In the genomic region with DNA sequence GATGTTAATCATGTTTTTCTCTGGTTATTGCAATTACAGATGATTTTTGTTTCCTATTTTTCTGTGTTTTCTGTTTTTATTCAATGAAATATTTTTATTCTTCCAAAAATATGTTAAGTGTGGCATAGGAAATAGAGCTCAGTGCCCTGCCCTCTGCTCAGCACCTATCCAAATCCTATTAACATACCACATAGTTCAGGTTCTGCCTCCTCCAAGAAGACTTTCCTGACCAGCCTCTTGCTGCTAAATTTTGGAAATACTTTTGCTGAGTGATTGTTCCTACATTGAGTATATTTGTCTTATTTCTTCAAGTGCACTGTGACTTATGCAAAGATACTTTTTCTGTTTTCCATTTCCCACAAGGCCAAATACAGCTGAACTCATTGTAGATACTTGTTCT, we compare ENCODE assay signal across 25 cellular contexts.
"Had no signal": no experiment of that assay in that cellular context is flagged by ENCODE, and none has a peak within 500 bp of the region (broad histone marks: within the 10 kb centered on the region; RNA-seq: fewer than 3 reads in every experiment).

No MANE protein-coding gene starts in this region.

- H3K27me3 ChIP-seq: colonic mucosa, esophagus squamous epithelium, hepatocyte had no signal

- ATAC-seq: esophagus mucosa, gastrocnemius medialis, heart left ventricle, left colon, left lobe of liver, left ventricle myocardium superior, mucosa of descending colon had no signal

- H3K27ac ChIP-seq: colonic mucosa, epithelial cell of prostate, esophagus squamous epithelium, gastrocnemius medialis, heart left ventricle, hepatocyte had no signal

- DNase-seq: cerebellar nuclear complex; colonic mucosa; cortex of kidney; effector CD4-positive, alpha-beta T cell; effector memory CD4-positive, alpha-beta T cell; erythroblast; esophagus squamous epithelium; foreskin fibroblast; foreskin melanocyte; gastrocnemius medialis; heart left ventricle; hypothalamus; immature natural killer cell; islet precursor cell; kidney; kidney glomerular epithelial cell; left colon; left ventricle myocardium superior; mesenchymal stem cell; mucosa of descending colon; naive B cell had no signal

- H3K36me3 ChIP-seq: colonic mucosa, esophagus squamous epithelium, gastrocnemius medialis, heart left ventricle had no signal

- H3K4me1 ChIP-seq: colonic mucosa had no signal

- H3K4me3 ChIP-seq: colonic mucosa, esophagus squamous epithelium, gastrocnemius medialis, heart left ventricle, hepatocyte, mucosa of descending colon had no signal

- H3K9me3 ChIP-seq: colonic mucosa, esophagus squamous epithelium, gastrocnemius medialis, heart left ventricle, mucosa of descending colon had no signal
